9 cellular contexts compared by ENCODE assay signal in genomic region chr14:77186911-77187648, GRCh38. TPM values are rescaled to one million over a fixed set of nuclear protein-coding genes. Genes with fewer than 3 reads are reported as not detected.
DNase-seq lines count a peak whose midpoint lies in the region; ATAC-seq and TF ChIP-seq lines count a peak whose summit lies in the region.
"Had no signal": no experiment of that assay in that cellular context is flagged by ENCODE, and none has a peak within 500 bp of the region (broad histone marks: within the 10 kb centered on the region; RNA-seq: fewer than 3 reads in every experiment).

No MANE protein-coding gene starts in this region.

- DNase-seq in DMS79 treated with DMSO at 0.1 percent for 48 hours (lab: John Stamatoyannopoulos, UW) = peak; percentile 100
- DNase-seq in NCI-H2107 (lab: John Stamatoyannopoulos, UW) = peak; percentile 52
- DNase-seq in body of pancreas = peak; percentile 51 to 83 (median 70)
- DNase-seq in myocyte (ENCODE audit: low read depth) = peak; percentile 99
- DNase-seq in NOMO-1 (lab: John Stamatoyannopoulos, UW; ENCODE audit: unreplicated experiment in 2 of 2) = no peak
- DNase-seq: activated CD4-positive, alpha-beta T cell treated with anti-CD3 and anti-CD28 coated beads, Interleukin-2, amount 50 U/mL, for 1 hour had no signal

- no peaks in the 10 kb centered on the region for H3K9me3 ChIP-seq in body of pancreas

- no peak overlapping the region for H3K4me3 ChIP-seq in body of pancreas

- peak; percentile 75 for ATAC-seq in body of pancreas
- no peak for ATAC-seq in HG03159 (IDR thresholded peaks at IDR 0.05; ENCODE audit: unreplicated experiment)
- no peak for ATAC-seq in HG02938 (IDR thresholded peaks at IDR 0.05; ENCODE audit: unreplicated experiment)
- no peak for ATAC-seq in HG02852 (IDR thresholded peaks at IDR 0.05; ENCODE audit: unreplicated experiment)

- 29 to 40% methylated on average over 1 to 15 of the region's 15 CpGs for WGBS in body of pancreas, 2 donors

- H3K27me3 ChIP-seq in body of pancreas = no peaks in the 10 kb centered on the region

- peaks cover 21% of the 10 kb centered on the region for H3K4me1 ChIP-seq in body of pancreas

- TF ChIP-seq CTCF in body of pancreas (IDR thresholded peaks at IDR 0.05) = no peak

- intact Hi-C loops in body of pancreas (cut with DNase I) = no loop called here

- no peak for TF ChIP-seq POLR2A in body of pancreas (IDR thresholded peaks at IDR 0.05)

- peak overlapping the region; percentile 59 to 74 (median 63) for H3K27ac ChIP-seq in body of pancreas

- H3K36me3 ChIP-seq in body of pancreas (replicated peaks in 1 of 2; ENCODE audit: insufficient read depth in 1 of 2, low read depth in 2 of 2) = no peaks in the 10 kb centered on the region

RNA-seq across cellular contexts. Expression of gene TMEM63C, which starts 5.5 kb away (rescaled TPM):
- 1 to 10 TPM in 1 of 2 donors, under 1 TPM in 1; 0.33 to 3.6 TPM for total RNA-seq in body of pancreas
- 0.08 and 0.16 TPM in 2 replicates for total RNA-seq in myocyte
- polyA plus RNA-seq in myocyte (2012) = 0.04 TPM

RNA-seq across cellular contexts. Expression of gene ZDHHC22, which starts 45.5 kb away (rescaled TPM):
- total RNA-seq in body of pancreas = not detected
- 0.40 and 1.0 TPM in 2 replicates for total RNA-seq in myocyte
- 0.08 TPM for polyA plus RNA-seq in myocyte (2012)

Comparison
In these comparisons a context has a peak if more than half of its experiments do, and no peak if none do; other contexts are left out.
1. DNase-seq: peak in DMS79 treated with DMSO at 0.1 percent for 48 hours (single experiment), NCI-H2107 (single experiment), body of pancreas (4 of 4) and myocyte (single experiment); none in NOMO-1 (0 of 2).